Comparison of ENCODE assay signal across 30 cellular contexts in the genomic region with DNA sequence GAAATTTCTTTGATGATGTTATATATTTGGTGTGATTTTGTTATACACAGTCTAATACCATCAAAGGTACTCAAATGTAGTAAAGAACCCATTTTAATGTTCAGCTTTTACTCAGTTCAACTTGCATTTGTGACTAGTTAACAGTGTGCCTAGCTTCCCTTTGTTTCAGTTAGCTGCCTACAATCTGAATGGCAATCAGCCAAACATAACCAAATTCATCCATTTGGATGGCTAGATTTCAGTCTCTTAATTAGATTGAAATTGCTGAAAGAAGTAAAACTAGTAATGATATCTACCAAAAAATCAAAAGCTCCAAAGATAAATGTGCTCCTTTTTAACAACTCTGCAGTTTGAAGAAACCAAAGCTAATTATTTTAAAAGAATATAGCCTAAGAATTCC. TPM values are rescaled to one million over a fixed set of nuclear protein-coding genes. Genes with fewer than 3 reads are reported as not detected.
"Had no signal": no experiment of that assay in that cellular context is flagged by ENCODE, and none has a peak within 500 bp of the region (broad histone marks: within the 10 kb centered on the region; RNA-seq: fewer than 3 reads in every experiment).

No MANE protein-coding gene starts in this region.

- H3K4me1 Mint-ChIP-seq: nephron had no signal

- H3K36me3 ChIP-seq: brain microvascular endothelial cell, gastrocnemius medialis, neutrophil, ovary, thyroid gland, upper lobe of left lung, vagina had no signal

- H3K27ac Mint-ChIP-seq: activated CD4-positive, alpha-beta memory T cell treated with anti-CD3 and anti-CD28 coated beads, Interleukin-2, amount 10 ng/mL, durations not matched to agents 7 days and 5 days; activated CD4-positive, alpha-beta T cell treated with anti-CD3 and anti-CD28 coated beads, Interleukin-2, amount 10 ng/mL, durations not matched to agents 7 days and 5 days; activated naive CD4-positive, alpha-beta T cell treated with anti-CD3 and anti-CD28 coated beads, Interleukin-2, amount 10 ng/mL, durations not matched to agents 7 days and 5 days; activated T-cell treated with anti-CD3 and anti-CD28 coated beads, Interleukin-2, amount 50 U/mL, for 24 hours; effector memory CD8-positive, alpha-beta T cell; nephron; stimulated activated naive B cell treated with anti-CD40 and anti-IgM and Interleukin-4, amounts not matched to agents 10 μg/mL and 1 μg/mL and 100 μg/mL, for 72 hours; WTC11 had no signal

- H3K36me3 Mint-ChIP-seq: activated naive CD4-positive, alpha-beta T cell treated with anti-CD3 and anti-CD28 coated beads, Interleukin-2, amount 10 ng/mL, durations not matched to agents 7 days and 5 days; stimulated activated naive B cell treated with anti-CD40 and anti-IgM and Interleukin-4, amounts not matched to agents 10 μg/mL and 1 μg/mL and 100 μg/mL, for 72 hours had no signal

- H3K27ac ChIP-seq: brain microvascular endothelial cell, gastrocnemius medialis, neutrophil, ovary, psoas muscle, stomach, thyroid gland, upper lobe of left lung, vagina had no signal

- H3K4me3 Mint-ChIP-seq: activated CD4-positive, alpha-beta memory T cell treated with anti-CD3 and anti-CD28 coated beads, Interleukin-2, amount 10 ng/mL, durations not matched to agents 7 days and 5 days; activated CD4-positive, alpha-beta T cell treated with anti-CD3 and anti-CD28 coated beads, Interleukin-2, amount 10 ng/mL, durations not matched to agents 7 days and 5 days; activated naive CD4-positive, alpha-beta T cell treated with anti-CD3 and anti-CD28 coated beads, Interleukin-2, amount 10 ng/mL, durations not matched to agents 7 days and 5 days; activated T-cell treated with anti-CD3 and anti-CD28 coated beads, Interleukin-2, amount 50 U/mL, for 24 hours; effector memory CD8-positive, alpha-beta T cell; nephron; stimulated activated naive B cell treated with anti-CD40 and anti-IgM and Interleukin-4, amounts not matched to agents 10 μg/mL and 1 μg/mL and 100 μg/mL, for 72 hours; WTC11 had no signal

- H3K4me3 ChIP-seq: gastrocnemius medialis, mucosa of descending colon, ovary, psoas muscle, stomach, thyroid gland, upper lobe of left lung, vagina had no signal

- ATAC-seq: effector memory CD8-positive, alpha-beta T cell; gastrocnemius medialis; left cardiac atrium; left ventricle myocardium superior; mucosa of descending colon; psoas muscle; stimulated activated naive B cell treated with anti-CD40 and anti-IgM and Interleukin-4, amounts not matched to agents 10 μg/mL and 1 μg/mL and 100 μg/mL, for 72 hours; WTC11 had no signal

- H3K9me3 Mint-ChIP-seq: activated CD4-positive, alpha-beta memory T cell treated with anti-CD3 and anti-CD28 coated beads, Interleukin-2, amount 10 ng/mL, durations not matched to agents 7 days and 5 days; activated CD4-positive, alpha-beta T cell treated with anti-CD3 and anti-CD28 coated beads, Interleukin-2, amount 10 ng/mL, durations not matched to agents 7 days and 5 days; activated naive CD4-positive, alpha-beta T cell treated with anti-CD3 and anti-CD28 coated beads, Interleukin-2, amount 10 ng/mL, durations not matched to agents 7 days and 5 days; activated T-cell treated with anti-CD3 and anti-CD28 coated beads, Interleukin-2, amount 50 U/mL, for 24 hours; nephron; stimulated activated naive B cell treated with anti-CD40 and anti-IgM and Interleukin-4, amounts not matched to agents 10 μg/mL and 1 μg/mL and 100 μg/mL, for 72 hours; WTC11 had no signal

- H3K27me3 ChIP-seq: ovary had no signal

- H3K9me3 ChIP-seq: gastrocnemius medialis, mucosa of descending colon, neutrophil, ovary, psoas muscle, stomach, thyroid gland, upper lobe of left lung, vagina had no signal

- DNase-seq: activated CD4-positive, alpha-beta memory T cell treated with anti-CD3 and anti-CD28 coated beads, Interleukin-2, amount 10 ng/mL, durations not matched to agents 7 days and 5 days; activated CD4-positive, alpha-beta T cell treated with anti-CD3 and anti-CD28 coated beads for 1 hour; activated CD4-positive, alpha-beta T cell treated with anti-CD3 and anti-CD28 coated beads, Interleukin-2, amount 10 ng/mL, durations not matched to agents 7 days and 5 days; activated CD8-positive, alpha-beta memory T cell treated with anti-CD3 and anti-CD28 coated beads, Interleukin-2, amount 50 U/mL, for 48 hours; activated gamma-delta T cell; activated naive CD4-positive, alpha-beta T cell treated with anti-CD3 and anti-CD28 coated beads, Interleukin-2, amount 10 ng/mL, durations not matched to agents 7 days and 5 days; activated T-cell treated with anti-CD3 and anti-CD28 coated beads, Interleukin-2, amount 50 U/mL, for 24 hours; amniotic stem cell; brain microvascular endothelial cell; cortex of kidney; effector memory CD8-positive, alpha-beta T cell; erythroblast; gastrocnemius medialis; glutamatergic neuron; islet precursor cell; left cardiac atrium; left ventricle myocardium superior; mucosa of descending colon; ovary; psoas muscle; stimulated activated CD4-positive, alpha-beta T cell treated with anti-CD3 and anti-CD28 coated beads, Interleukin-15, amount 100 ng/mL, for 24 hours; stimulated activated CD4-positive, alpha-beta T cell treated with anti-CD3 and anti-CD28 coated beads, Interleukin-2, amount 100 ng/mL, for 24 hours; stimulated activated naive B cell treated with anti-CD40 and anti-IgM and Interleukin-4, amounts not matched to agents 10 μg/mL and 1 μg/mL and 100 μg/mL, for 72 hours; stomach; thyroid gland; upper lobe of left lung had no signal

RNA-seq across cellular contexts. Expression of gene EPHA7, which starts 6.9 kb away (rescaled TPM):
- total RNA-seq: activated CD4-positive, alpha-beta memory T cell treated with anti-CD3 and anti-CD28 coated beads, Interleukin-2, amount 10 ng/mL, durations not matched to agents 7 days and 5 days; activated CD4-positive, alpha-beta T cell treated with anti-CD3 and anti-CD28 coated beads, Interleukin-2, amount 10 ng/mL, durations not matched to agents 7 days and 5 days had no signal
